22 cellular contexts compared by ENCODE assay signal in genomic region chr16:72426416-72426815, GRCh38.
"Had no signal": no experiment of that assay in that cellular context is flagged by ENCODE, and none has a peak within 500 bp of the region (broad histone marks: within the 10 kb centered on the region; RNA-seq: fewer than 3 reads in every experiment).

No MANE protein-coding gene starts in this region.

- H3K27ac ChIP-seq: body of pancreas, epithelial cell of prostate, heart left ventricle, left lung, ovary, sigmoid colon, spleen, stomach, thyroid gland, vagina, WERI-Rb-1 had no signal

- H3K9me3 ChIP-seq: body of pancreas, ovary had no signal

- H3K4me3 ChIP-seq: body of pancreas, heart left ventricle, left lung, mucosa of descending colon, ovary, sigmoid colon, spleen, stomach, thyroid gland, vagina had no signal

- H3K4me1 ChIP-seq: body of pancreas, heart left ventricle, left lung, sigmoid colon, spleen, stomach, thyroid gland, vagina had no signal

- DNase-seq: activated CD4-positive, alpha-beta T cell treated with anti-CD3 and anti-CD28 coated beads, Interleukin-2, amount 50 U/mL, for 48 hours; activated CD8-positive, alpha-beta memory T cell treated with anti-CD3 and anti-CD28 coated beads, Interleukin-2, amount 10 ng/mL, durations not matched to agents 7 days and 5 days; activated effector memory CD4-positive, alpha-beta T cell treated with Interleukin-2 at 50 U/mL for 16 hours; activated naive CD4-positive, alpha-beta T cell treated with anti-CD3 and anti-CD28 coated beads, Interleukin-2, amount 50 U/mL, for 16 hours; activated T-cell treated with anti-CD3 and anti-CD28 coated beads, Interleukin-2, amount 50 U/mL, for 24 hours; body of pancreas; central memory CD4-positive, alpha-beta T cell; foreskin melanocyte; heart left ventricle; left lung; mammary epithelial cell; mucosa of descending colon; naive thymus-derived CD4-positive, alpha-beta T cell; ovary; sigmoid colon; spleen; stomach; T-helper 17 cell; thyroid gland; WERI-Rb-1 had no signal

- H3K36me3 ChIP-seq: heart left ventricle, left lung, ovary, sigmoid colon, stomach, thyroid gland, vagina, WERI-Rb-1 had no signal

- H3K27me3 ChIP-seq: body of pancreas, heart left ventricle, left lung, ovary, sigmoid colon, spleen, stomach, thyroid gland, vagina had no signal
